Comparison of ENCODE assay signal across 13 cellular contexts in the genomic region with DNA sequence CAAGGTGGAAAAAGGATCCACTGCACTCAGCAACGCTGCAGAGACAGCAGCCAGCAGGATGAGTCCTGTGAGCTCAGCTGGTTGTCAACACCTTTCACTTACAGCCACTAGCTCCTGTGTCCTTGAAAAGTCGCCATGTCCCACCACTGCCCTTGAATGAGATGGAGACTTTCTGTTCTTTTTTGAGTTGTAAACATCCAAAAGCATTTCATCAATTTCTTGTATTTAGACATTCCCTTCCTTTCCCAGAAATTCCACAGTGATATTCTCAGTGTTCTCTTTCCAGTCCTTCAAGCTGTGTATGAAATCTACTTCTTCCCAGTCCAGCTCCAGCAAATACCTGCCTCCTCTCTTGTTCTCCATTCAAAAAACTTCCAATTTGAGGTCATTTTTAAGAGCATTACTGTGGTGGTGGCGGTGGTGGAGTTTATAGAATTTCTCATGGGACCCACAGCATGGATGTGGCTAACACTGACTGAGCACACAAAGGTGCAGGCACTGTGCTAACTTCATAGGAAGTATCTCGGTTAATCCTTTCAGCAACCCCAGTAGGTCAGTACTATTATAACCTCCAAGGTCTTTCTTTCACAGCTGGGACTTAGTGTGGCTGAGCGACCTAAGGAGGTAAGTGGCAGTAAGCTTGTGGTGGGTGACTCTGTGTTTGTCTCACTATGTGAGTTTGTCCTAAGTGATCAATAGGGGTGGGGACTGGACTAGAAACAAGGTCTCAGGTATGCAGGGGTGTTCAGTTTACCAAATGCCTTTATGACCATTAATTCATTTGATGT. TPM values are rescaled to one million over a fixed set of nuclear protein-coding genes. Genes with fewer than 3 reads are reported as not detected.
DNase-seq lines count a peak whose midpoint lies in the region; ATAC-seq and TF ChIP-seq lines count a peak whose summit lies in the region.
"Had no signal": no experiment of that assay in that cellular context is flagged by ENCODE, and none has a peak within 500 bp of the region (broad histone marks: within the 10 kb centered on the region; RNA-seq: fewer than 3 reads in every experiment).

No MANE protein-coding gene starts in this region.

- intact Hi-C loops in body of pancreas (cut with DNase I) = no loop called here
- intact Hi-C loops in left ventricle myocardium superior (cut with micrococcal nuclease) = no loop called here

- no peaks in the 10 kb centered on the region for H3K9me3 ChIP-seq in body of pancreas

- 53 to 60% methylated on average over 5 of the region's 5 CpGs for WGBS in body of pancreas, 2 donors

- no peaks in the 10 kb centered on the region for H3K4me1 ChIP-seq in body of pancreas

- peak overlapping the region in 3 of 4 donors; percentile 31 to 45 (median 34) for H3K27ac ChIP-seq in body of pancreas
- H3K27ac ChIP-seq: brain microvascular endothelial cell, epithelial cell of prostate, neural progenitor cell had no signal

- no peak overlapping the region for H3K4me3 ChIP-seq in body of pancreas
- H3K4me3 ChIP-seq: neural progenitor cell had no signal

- H3K36me3 ChIP-seq in body of pancreas (replicated peaks in 1 of 2; ENCODE audit: insufficient read depth in 1 of 2, low read depth in 2 of 2) = no peaks in the 10 kb centered on the region
- H3K36me3 ChIP-seq: brain microvascular endothelial cell, neural progenitor cell had no signal

- peak; percentile 38 for ATAC-seq in body of pancreas
- ATAC-seq in left ventricle myocardium superior = peak; percentile 65
- peak; percentile 29 for ATAC-seq in omental fat pad (ENCODE audit: low FRiP score)
- no peak for ATAC-seq in HG02678 (IDR thresholded peaks at IDR 0.05; ENCODE audit: unreplicated experiment)
- ATAC-seq in HG03378 (IDR thresholded peaks at IDR 0.05; ENCODE audit: unreplicated experiment) = no peak
- ATAC-seq: activated CD4-positive, alpha-beta T cell treated with anti-CD3 and anti-CD28 coated beads for 36 hours had no signal

- no peaks in the 10 kb centered on the region for H3K27me3 ChIP-seq in body of pancreas
- H3K27me3 ChIP-seq: brain microvascular endothelial cell, neural progenitor cell had no signal

- DNase-seq in body of pancreas (peak in 2 of 4 donors; percentile 42 to 45), left ventricle myocardium superior (peak; percentile 60), omental fat pad (ENCODE audit: low spot score) (no peak), ureter (ENCODE audit: low spot score) (peak; percentile 61), hypothalamus (lab: John Stamatoyannopoulos, UW) (no peak)
- DNase-seq: activated CD4-positive, alpha-beta T cell treated with anti-CD3 and anti-CD28 coated beads for 36 hours; brain microvascular endothelial cell; NCI-H2081 had no signal

- TF ChIP-seq POLR2A in body of pancreas (IDR thresholded peaks at IDR 0.05) = no peak

- TF ChIP-seq CTCF in body of pancreas (IDR thresholded peaks at IDR 0.05) (no peak), omental fat pad (IDR thresholded peaks at IDR 0.05) (no peak)

RNA-seq across cellular contexts. Expression of a gene that starts 15.0 kb away (rescaled TPM):
- total RNA-seq in body of pancreas = 1,000 to 10,000 TPM in 1 of 2 donors, 100 to 1,000 TPM in 1; 686 to 1,482 TPM
- 537 TPM for total RNA-seq in left ventricle myocardium superior
- total RNA-seq in omental fat pad = over 10,000 TPM in 1 of 4 donors, 1,000 to 10,000 TPM in 3; 5,296 to 11,485 (median 6,898) TPM
- 160 TPM for total RNA-seq in ureter
- total RNA-seq: activated CD4-positive, alpha-beta T cell treated with anti-CD3 and anti-CD28 coated beads for 36 hours; activated T-helper 1 cell treated with anti-CD3 and anti-CD28 coated beads, Interleukin-12 subunit alpha, Interleukin-12 subunit beta, Interleukin-2, Interleukin-4 antibody, amounts not matched to agents 30 ng/mL and 10 ng/mL and 1 ng/mL, durations not matched to agents 14 hours and 24 hours and 36 hours had no signal

Comparison
In these comparisons a context has a peak if more than half of its experiments do, and no peak if none do; other contexts are left out.
1. ATAC-seq: peak in body of pancreas (single experiment), left ventricle myocardium superior (single experiment) and omental fat pad (single experiment); none in HG02678 (single experiment) and HG03378 (single experiment).
2. DNase-seq: peak in left ventricle myocardium superior (single experiment) and ureter (single experiment); none in omental fat pad (single experiment) and hypothalamus (0 of 51).